Comparison of ENCODE assay signal across 37 cellular contexts in the genomic region with DNA sequence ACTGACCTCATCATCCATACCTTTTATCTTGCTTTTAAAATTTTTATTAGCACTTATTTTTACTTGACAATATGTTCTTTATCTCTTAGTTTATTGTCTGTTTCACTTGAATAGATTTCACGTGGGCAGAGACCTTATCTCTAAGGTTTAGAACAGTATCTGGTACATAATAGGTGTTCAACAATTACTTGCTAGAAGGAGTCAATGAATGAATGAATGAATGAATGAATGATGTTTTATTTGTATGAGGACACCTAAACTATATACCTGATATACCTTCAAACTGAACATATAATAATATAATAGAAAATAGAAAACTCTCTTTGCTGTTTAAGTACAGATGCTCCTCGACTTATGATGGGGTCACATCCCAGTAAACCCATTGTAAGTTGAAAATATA.
DNase-seq lines count a peak whose midpoint lies in the region; ATAC-seq, FAIRE-seq and TF ChIP-seq lines count a peak whose summit lies in the region.
"Had no signal": no experiment of that assay in that cellular context is flagged by ENCODE, and none has a peak within 500 bp of the region (broad histone marks: within the 10 kb centered on the region; RNA-seq: fewer than 3 reads in every experiment).

No MANE protein-coding gene starts in this region.

- no peak for TF ChIP-seq POLR2A in HepG2 (IDR thresholded peaks at IDR 0.05; ENCODE audit: insufficient read depth in 1 of 2, low read depth in 2 of 2, low read length in 2 of 2)
- no peak for TF ChIP-seq POLR2A in right lobe of liver (IDR thresholded peaks at IDR 0.05)
- no peak for TF ChIP-seq POLR2A in GM12878 (IDR thresholded peaks at IDR 0.05; ENCODE audit: low read depth, low read length)
- no peak for TF ChIP-seq POLR2A in K562 (conservative IDR thresholded peaks at IDR 0.05)

- H2AFZ ChIP-seq in HepG2 (ENCODE audit: low read length) (no peak overlapping the region), GM12878 (ENCODE audit: control insufficient read depth, low read depth, low read length) (no peak overlapping the region), K562 (ENCODE audit: low read depth, low read length) (no peak overlapping the region)

- H3K36me3 ChIP-seq in HepG2 (replicated peaks in 1 of 2; ENCODE audit: control insufficient read depth in 1 of 2, insufficient read depth in 2 of 2, low read length in 2 of 2) (no peaks in the 10 kb centered on the region), right lobe of liver (no peaks in the 10 kb centered on the region), GM12878 (ENCODE audit: control insufficient read depth in 2 of 2, insufficient read depth in 2 of 2, low read length in 1 of 2) (no peaks in the 10 kb centered on the region), K562 (ENCODE audit: control insufficient read depth, insufficient read depth, low read length) (no peaks in the 10 kb centered on the region)
- H3K36me3 ChIP-seq: BE2C, BLaER1 had no signal

- RAD21 ChIA-PET in GM12878 (lab: Charles Lee; ENCODE audit: unreplicated experiment): interaction anchor here (1.1 kb wide), 1 partner anchor 70 kb away, joined by 3 read pairs; no protein-coding TSS in a partner anchor

- H3K4me1 ChIP-seq in HepG2 (ENCODE audit: insufficient read depth, low read length) (peaks cover 22% of the 10 kb centered on the region), right lobe of liver (no peaks in the 10 kb centered on the region), GM12878 (ENCODE audit: control insufficient read depth, insufficient read depth, low read length) (no peaks in the 10 kb centered on the region), K562 (replicated peaks in 1 of 2; ENCODE audit: control insufficient read depth in 2 of 2, insufficient read depth in 2 of 2, low read length in 2 of 2) (no peaks in the 10 kb centered on the region)
- H3K4me1 ChIP-seq: A549; BE2C; BLaER1; BLaER1 treated with 17β-estradiol and CSF1 and Interleukin-3, amounts not matched to agents 10 nM and 100 nM; Caco-2 had no signal

- H3K27me3 Mint-ChIP-seq in activated T-cell treated with anti-CD3 and anti-CD28 coated beads, Interleukin-2, amount 50 U/mL, for 72 hours (ENCODE audit: low read depth): no peaks in the 10 kb centered on the region
- H3K27me3 Mint-ChIP-seq: B cell; CD4-positive, alpha-beta memory T cell; CD4-positive, alpha-beta T cell; CD4-positive, CD25-positive, alpha-beta regulatory T cell; CD8-positive, alpha-beta memory T cell had no signal

- no peak for ATAC-seq in activated T-cell treated with anti-CD3 and anti-CD28 coated beads, Interleukin-2, amount 50 U/mL, for 72 hours (replicated peaks in 1 of 2)
- ATAC-seq in HepG2 (no peak), right lobe of liver (no peak), GM12878 (no peak), K562 (no peak), HG02642 (IDR thresholded peaks at IDR 0.05; ENCODE audit: poor library complexity, unreplicated experiment) (no peak)
- ATAC-seq: A549; CD8-positive, alpha-beta T cell had no signal

- peaks cover 3% of the 10 kb centered on the region for H3K9me3 ChIP-seq in HepG2 (ENCODE audit: low read length)
- peaks cover 0 to 6% (median 0%) of the 10 kb centered on the region in 4 donors for H3K9me3 ChIP-seq in right lobe of liver
- no peaks in the 10 kb centered on the region; the same call in none of the 3 replicates for H3K9me3 ChIP-seq in GM12878 (replicated peaks; ENCODE audit: control insufficient read depth, insufficient read depth, low read length)
- no peaks in the 10 kb centered on the region for H3K9me3 ChIP-seq in K562 (replicated peaks; ENCODE audit: control insufficient read depth, insufficient read depth, low read depth, low read length)
- H3K9me3 ChIP-seq: A549, BE2C, Caco-2 had no signal

- H4K20me1 ChIP-seq in HepG2 (ENCODE audit: insufficient read depth, low read length) (no peaks in the 10 kb centered on the region), GM12878 (ENCODE audit: control insufficient read depth, insufficient read depth) (no peaks in the 10 kb centered on the region), K562 (replicated peaks; ENCODE audit: control insufficient read depth, insufficient read depth, low read length) (no peaks in the 10 kb centered on the region)
- H4K20me1 ChIP-seq: BLaER1; BLaER1 treated with 17β-estradiol and CSF1 and Interleukin-3, amounts not matched to agents 10 nM and 100 nM had no signal

- SMC1A ChIA-PET in GM12878 (lab: Charles Lee; ENCODE audit: uncharacterized antibody, unreplicated experiment): interaction anchor here (1.5 kb wide), 1 partner anchor 12 kb away, joined by 3 read pairs; no protein-coding TSS in a partner anchor

- H3K36me3 Mint-ChIP-seq in activated T-cell treated with anti-CD3 and anti-CD28 coated beads, Interleukin-2, amount 50 U/mL, for 72 hours (ENCODE audit: insufficient read depth in 2 of 2): peaks cover 11 to 12% of the 10 kb centered on the region in 2 donors
- H3K36me3 Mint-ChIP-seq: CD14-positive monocyte had no signal

- intact Hi-C loops in HepG2 (cut with micrococcal nuclease; ENCODE audit: unreplicated experiment): no loop called here
- intact Hi-C loops in right lobe of liver (cut with DNase I): no loop called here
- intact Hi-C loops in GM12878 (cut with micrococcal nuclease; ENCODE audit: unreplicated experiment): no loop called here
- intact Hi-C loops in K562 (cut with micrococcal nuclease): no loop called here

- FAIRE-seq in HepG2 (lab: Jason Lieb, UNC) (no peak), GM12878 (lab: Jason Lieb, UNC) (no peak), K562 (lab: Jason Lieb, UNC) (no peak)
- FAIRE-seq: A204.1, A549, D721Med had no signal

- no peak overlapping the region for H3K4me3 Mint-ChIP-seq in activated T-cell treated with anti-CD3 and anti-CD28 coated beads, Interleukin-2, amount 50 U/mL, for 72 hours
- H3K4me3 Mint-ChIP-seq: B cell; CD14-positive monocyte; CD4-positive, alpha-beta memory T cell; CD4-positive, alpha-beta T cell; CD8-positive, alpha-beta memory T cell; CD8-positive, alpha-beta T cell had no signal

- TF ChIP-seq RAD21 in HepG2 (CRISPR knock-in tag; IDR thresholded peaks at IDR 0.05) (no peak), GM12878 (IDR thresholded peaks at IDR 0.05; ENCODE audit: insufficient read depth, low read depth, low read length) (no peak), K562 (CRISPR knock-in tag; conservative IDR thresholded peaks at IDR 0.05 in 1 of 2, IDR thresholded peaks at IDR 0.05 in 1 of 2) (no peak)

- WGBS in HepG2 (ENCODE audit: low lambda C conversion rate): 97% methylated on average over 2 of the region's 2 CpGs
- WGBS in right lobe of liver (ENCODE audit: insufficient coverage, low coverage, low lambda C conversion rate, missing lambda C conversion rate): 85% methylated on average over 2 of the region's 2 CpGs
- WGBS in GM12878 (ENCODE audit: insufficient coverage, insufficient replicate concordance, low lambda C conversion rate, missing lambda C conversion rate): 89% methylated on average over 2 of the region's 2 CpGs
- 51% methylated on average over 2 of the region's 2 CpGs for WGBS in K562 (ENCODE audit: insufficient coverage, low coverage, missing lambda C conversion rate)

- POLR2A ChIA-PET in HepG2 (lab: Yijun Ruan, JAX) (no interaction called here), GM12878 (lab: Charles Lee) (no interaction called here), K562 (lab: Yijun Ruan, JAX) (interaction anchor here (0.7 kb wide), 1 partner anchor 1845 kb away, joined by 3 read pairs; no protein-coding TSS in a partner anchor)

- CTCF ChIA-PET in HepG2 (lab: Yijun Ruan, JAX; ENCODE audit: low intra/inter-chr PET ratio, low total read pairs): no interaction called here
- CTCF ChIA-PET in GM12878 (lab: Yijun Ruan, JAX): no interaction called here
- CTCF ChIA-PET in K562 (lab: Yijun Ruan, JAX; ENCODE audit: low intra/inter-chr PET ratio): no interaction called here

- peaks cover 7 to 9% of the 10 kb centered on the region in 2 donors for H3K9me3 Mint-ChIP-seq in activated T-cell treated with anti-CD3 and anti-CD28 coated beads, Interleukin-2, amount 50 U/mL, for 72 hours

- no peaks in the 10 kb centered on the region for H3K9me1 ChIP-seq in K562 (ENCODE audit: control insufficient read depth, insufficient read depth, low read length)

- no TSS peak for BruUV-seq in HepG2 (replicated peaks; lab: Mats Ljungman, UMichigan)
- no TSS peak for BruUV-seq in GM12878 (replicated peaks; lab: Mats Ljungman, UMichigan)
- no TSS peak for BruUV-seq in K562 (replicated peaks; lab: Mats Ljungman, UMichigan)

- DNase-seq in activated T-cell treated with anti-CD3 and anti-CD28 coated beads, Interleukin-2, amount 50 U/mL, for 72 hours: no peak
- DNase-seq in activated T-cell treated with anti-CD3 and anti-CD28 coated beads for 4 hours (no peak), HepG2 (ENCODE audit: low spot score) (no peak), right lobe of liver (no peak), GM12878 (ENCODE audit: low read depth, low spot score) (no peak), K562 (ENCODE audit: extremely low read depth in 1 of 4, low spot score in 3 of 4) (no peak), NCI-H1105 treated with DMSO at 0.1 percent for 48 hours (lab: John Stamatoyannopoulos, UW) (no peak)
- DNase-seq: 8988T; ACHN; AML-193; BE2C; C1 segment of cervical spinal cord; Caco-2; Calu3; CD4-positive, alpha-beta memory T cell; CD4-positive, alpha-beta T cell; CD4-positive, CD25-positive, alpha-beta regulatory T cell; CD8-positive, alpha-beta memory T cell; CD8-positive, alpha-beta T cell; COR-L47; DMS 273 treated with DMSO at 0.1 percent for 48 hours; DMS153; DMS53; DMS79; DMS79 treated with DMSO at 0.1 percent for 48 hours; DND-41; EL had no signal

- H3K4me3 ChIP-seq in HepG2 (replicated peaks in 1 of 3; ENCODE audit: insufficient read depth in 1 of 3, low read depth in 2 of 3, low read length in 3 of 3) (no peak overlapping the region), right lobe of liver (no peak overlapping the region), GM12878 (no peak overlapping the region), K562 (no peak overlapping the region)
- H3K4me3 ChIP-seq: A549; BLaER1; BLaER1 treated with 17β-estradiol and CSF1 and Interleukin-3, amounts not matched to agents 10 nM and 100 nM had no signal

- H3K4me2 ChIP-seq in HepG2 (ENCODE audit: low read depth, low read length) (no peak overlapping the region), GM12878 (ENCODE audit: control insufficient read depth, insufficient read depth) (no peak overlapping the region), K562 (ENCODE audit: insufficient read depth, low read length) (no peak overlapping the region)
- H3K4me2 ChIP-seq: A549; BLaER1; BLaER1 treated with 17β-estradiol and CSF1 and Interleukin-3, amounts not matched to agents 10 nM and 100 nM had no signal

- TF ChIP-seq EP300 in HepG2 (IDR thresholded peaks at IDR 0.05; ENCODE audit: low read depth in 2 of 2, low read length in 2 of 2): no peak
- no peak for TF ChIP-seq EP300 in HepG2 (CRISPR knock-in tag; IDR thresholded peaks at IDR 0.05; ENCODE audit: borderline replicate concordance)
- no peak for TF ChIP-seq EP300 in GM12878 (IDR thresholded peaks at IDR 0.05; ENCODE audit: borderline replicate concordance in 1 of 2, control insufficient read depth in 1 of 2, low read depth in 2 of 2, low read length in 2 of 2)
- no peak for TF ChIP-seq EP300 in K562 (IDR thresholded peaks at IDR 0.05; ENCODE audit: low read length)

- peaks cover 14% of the 10 kb centered on the region for H3K4me1 Mint-ChIP-seq in activated T-cell treated with anti-CD3 and anti-CD28 coated beads, Interleukin-2, amount 50 U/mL, for 72 hours (ENCODE audit: low read depth)
- H3K4me1 Mint-ChIP-seq: B cell, CD14-positive monocyte had no signal

- H3K9ac ChIP-seq in HepG2 (ENCODE audit: insufficient read depth, low read depth, low read length) (no peak overlapping the region), GM12878 (ENCODE audit: control insufficient read depth, insufficient read depth, low read length) (no peak overlapping the region), K562 (ENCODE audit: insufficient read depth in 1 of 2, low read depth in 2 of 2, low read length in 2 of 2) (no peak overlapping the region)
- H3K9ac ChIP-seq: BLaER1; BLaER1 treated with 17β-estradiol and CSF1 and Interleukin-3, amounts not matched to agents 10 nM and 100 nM had no signal

- in situ Hi-C loops in HepG2 (cut with HindIII; ENCODE audit: extremely low pct_ligation_motif_present, low pct_unique_long_range_greater_than_20kb) (no loop called here), GM12878 (cut with MboI) (no loop called here), K562 (cut with MboI) (no loop called here)

- H3K27ac ChIP-seq in HepG2 (ENCODE audit: extremely low read length, insufficient read depth, low read length) (no peak overlapping the region), right lobe of liver (no peak overlapping the region), GM12878 (ENCODE audit: control insufficient read depth, insufficient read depth) (no peak overlapping the region), K562 (ENCODE audit: extremely low read depth, low read depth, low read length) (no peak overlapping the region)
- H3K27ac ChIP-seq: 22Rv1; A549; BLaER1; BLaER1 treated with 17β-estradiol and CSF1 and Interleukin-3, amounts not matched to agents 10 nM and 100 nM; C4-2B had no signal

- no peaks in the 10 kb centered on the region for H3K79me2 ChIP-seq in HepG2 (ENCODE audit: insufficient read depth, low read length)
- no peaks in the 10 kb centered on the region for H3K79me2 ChIP-seq in GM12878 (ENCODE audit: control insufficient read depth, insufficient read depth, low read length)
- no peaks in the 10 kb centered on the region for H3K79me2 ChIP-seq in K562 (ENCODE audit: control insufficient read depth, insufficient read depth, low read length)

- TF ChIP-seq CTCF in HepG2 (CRISPR knock-in tag; IDR thresholded peaks at IDR 0.05): no peak
- TF ChIP-seq CTCF in right lobe of liver (IDR thresholded peaks at IDR 0.05): no peak
- no peak for TF ChIP-seq CTCF in GM12878 (IDR thresholded peaks at IDR 0.05 in 2 of 3, conservative IDR thresholded peaks at IDR 0.05 in 1 of 3; ENCODE audit: control insufficient read depth in 2 of 3, extremely low read depth in 1 of 3, insufficient read depth in 1 of 3, low read depth in 3 of 3, low read length in 3 of 3)
- no peak for TF ChIP-seq CTCF in K562 (IDR thresholded peaks at IDR 0.05 in 2 of 3, conservative IDR thresholded peaks at IDR 0.05 in 1 of 3; ENCODE audit: insufficient read depth in 2 of 3, low read depth in 1 of 3, low read length in 3 of 3)

- H3K27me3 ChIP-seq in HepG2 (ENCODE audit: control insufficient read depth in 1 of 2, insufficient read depth in 2 of 2, low read length in 2 of 2) (no peaks in the 10 kb centered on the region), right lobe of liver (no peaks in the 10 kb centered on the region), GM12878 (replicated peaks in 1 of 2; ENCODE audit: control insufficient read depth in 2 of 2, insufficient read depth in 2 of 2, low read length in 1 of 2) (no peaks in the 10 kb centered on the region), K562 (ENCODE audit: control insufficient read depth in 2 of 2, insufficient read depth in 2 of 2, low read length in 2 of 2) (no peaks in the 10 kb centered on the region)
- H3K27me3 ChIP-seq: BE2C; BLaER1; BLaER1 treated with 17β-estradiol and CSF1 and Interleukin-3, amounts not matched to agents 10 nM and 100 nM had no signal

- H3K27ac Mint-ChIP-seq in activated T-cell treated with anti-CD3 and anti-CD28 coated beads, Interleukin-2, amount 50 U/mL, for 72 hours: peak overlapping the region; percentile 19
- H3K27ac Mint-ChIP-seq: B cell; CD14-positive monocyte; CD4-positive, alpha-beta memory T cell; CD4-positive, alpha-beta T cell; CD4-positive, CD25-positive, alpha-beta regulatory T cell; CD8-positive, alpha-beta memory T cell; CD8-positive, alpha-beta T cell had no signal
